12 cellular contexts compared by ENCODE assay signal in genomic region chr9:5269249-5269715, GRCh38. TPM values are rescaled to one million over a fixed set of nuclear protein-coding genes. Genes with fewer than 3 reads are reported as not detected.
DNase-seq lines count a peak whose midpoint lies in the region; ATAC-seq and TF ChIP-seq lines count a peak whose summit lies in the region.
"Had no signal": no experiment of that assay in that cellular context is flagged by ENCODE, and none has a peak within 500 bp of the region (broad histone marks: within the 10 kb centered on the region; RNA-seq: fewer than 3 reads in every experiment).

No MANE protein-coding gene starts in this region.

- H3K9me3 Mint-ChIP-seq in GM23338: no peaks in the 10 kb centered on the region
- H3K9me3 Mint-ChIP-seq in activated T-helper 1 cell treated with anti-CD3 and anti-CD28 coated beads, Interleukin-12 subunit alpha, Interleukin-12 subunit beta, Interleukin-2, Interleukin-4 antibody, amounts not matched to agents 30 ng/mL and 10 ng/mL and 1 ng/mL, durations not matched to agents 14 hours and 24 hours and 36 hours: no peaks in the 10 kb centered on the region
- H3K9me3 Mint-ChIP-seq: activated CD4-positive, alpha-beta memory T cell treated with anti-CD3 and anti-CD28 coated beads, Interleukin-2, amount 10 ng/mL, durations not matched to agents 7 days and 5 days; brain had no signal

- DNase-seq in GM23338 (ENCODE audit: low spot score) (peak; percentile 89), SK-MEL-5 (ENCODE audit: low read depth, low spot score) (peak; percentile 69), fibroblast of villous mesenchyme (ENCODE audit: low read depth) (peak; percentile 3), trophoblast cell (peak in 1 of 2 donors; percentile 20), erythroblast (lab: John Stamatoyannopoulos, UW) (no peak), NCI-H2196 (lab: John Stamatoyannopoulos, UW; ENCODE audit: unreplicated experiment) (no peak), spleen (no peak)
- DNase-seq in activated T-helper 1 cell treated with anti-CD3 and anti-CD28 coated beads, Interleukin-12 subunit alpha, Interleukin-12 subunit beta, Interleukin-2, Interleukin-4 antibody, amounts not matched to agents 30 ng/mL and 10 ng/mL and 1 ng/mL, durations not matched to agents 14 hours and 24 hours and 36 hours (ENCODE audit: low spot score): no peak
- DNase-seq: activated CD4-positive, alpha-beta memory T cell treated with anti-CD3 and anti-CD28 coated beads, Interleukin-2, amount 10 ng/mL, durations not matched to agents 7 days and 5 days had no signal

- no peak overlapping the region for H3K23ac ChIP-seq in trophoblast cell (ENCODE audit: low read length)

- H3K9me3 ChIP-seq in trophoblast cell (ENCODE audit: insufficient read depth, low read depth, low read length) (peaks cover 2% of the 10 kb centered on the region), spleen (no peaks in the 10 kb centered on the region)
- H3K9me3 ChIP-seq: vagina had no signal

- peaks cover 5% of the 10 kb centered on the region for H3K9me2 ChIP-seq in GM23338 (ENCODE audit: insufficient read depth)

- 0 out of 2 replicates have a peak overlapping the region, but pooled peaks have one; percentile 6 for H3K4me3 ChIP-seq in GM23338
- H3K4me3 ChIP-seq in fibroblast of villous mesenchyme (ENCODE audit: low read depth, low read length): no peak overlapping the region
- no peak overlapping the region for H3K4me3 ChIP-seq in trophoblast cell (ENCODE audit: low read depth, low read length)
- no peak overlapping the region for H3K4me3 ChIP-seq in spleen
- H3K4me3 ChIP-seq: vagina had no signal

- H4K20me1 ChIP-seq in GM23338 (replicated peaks; ENCODE audit: insufficient read depth): no peaks in the 10 kb centered on the region

- H3K4ac ChIP-seq in trophoblast cell (ENCODE audit: low read depth, low read length): no peak overlapping the region

- no peaks in the 10 kb centered on the region for H3K36me3 ChIP-seq in GM23338 (ENCODE audit: insufficient read depth)
- H3K36me3 ChIP-seq in trophoblast cell (ENCODE audit: control insufficient read depth in 1 of 2, insufficient read depth in 2 of 2, low read length in 2 of 2): no peaks in the 10 kb centered on the region
- no peaks in the 10 kb centered on the region for H3K36me3 ChIP-seq in spleen
- H3K36me3 ChIP-seq: vagina had no signal

- peak overlapping the region; percentile 4; the same call in 1 of the 3 replicates for H3K4me3 Mint-ChIP-seq in GM23338
- no peak overlapping the region for H3K4me3 Mint-ChIP-seq in activated T-helper 1 cell treated with anti-CD3 and anti-CD28 coated beads, Interleukin-12 subunit alpha, Interleukin-12 subunit beta, Interleukin-2, Interleukin-4 antibody, amounts not matched to agents 30 ng/mL and 10 ng/mL and 1 ng/mL, durations not matched to agents 14 hours and 24 hours and 36 hours
- H3K4me3 Mint-ChIP-seq: activated CD4-positive, alpha-beta memory T cell treated with anti-CD3 and anti-CD28 coated beads, Interleukin-2, amount 10 ng/mL, durations not matched to agents 7 days and 5 days; brain had no signal

- H3K27me3 ChIP-seq in GM23338 (ENCODE audit: insufficient read depth) (no peaks in the 10 kb centered on the region), trophoblast cell (ENCODE audit: insufficient read depth, low read length) (no peaks in the 10 kb centered on the region), spleen (replicated peaks in 1 of 7) (no peaks in the 10 kb centered on the region)
- H3K27me3 ChIP-seq: vagina had no signal

- peaks cover 18% of the 10 kb centered on the region for H3K79me1 ChIP-seq in trophoblast cell (ENCODE audit: low read length)

- H3K27ac ChIP-seq in GM23338 (ENCODE audit: low read depth) (peak overlapping the region; percentile 53; the same call in 1 of the 2 replicates), trophoblast cell (ENCODE audit: low read depth, low read length) (peak overlapping the region; percentile 83), spleen (peak overlapping the region in 1 of 8 donors; percentile 40)
- H3K27ac ChIP-seq: parathyroid adenoma, vagina had no signal

- peaks cover 5% of the 10 kb centered on the region for H3K27me3 Mint-ChIP-seq in GM23338 (ENCODE audit: insufficient read depth, low read depth, poor library complexity)
- H3K27me3 Mint-ChIP-seq in activated T-helper 1 cell treated with anti-CD3 and anti-CD28 coated beads, Interleukin-12 subunit alpha, Interleukin-12 subunit beta, Interleukin-2, Interleukin-4 antibody, amounts not matched to agents 30 ng/mL and 10 ng/mL and 1 ng/mL, durations not matched to agents 14 hours and 24 hours and 36 hours (ENCODE audit: insufficient read depth): no peaks in the 10 kb centered on the region
- H3K27me3 Mint-ChIP-seq: activated CD4-positive, alpha-beta memory T cell treated with anti-CD3 and anti-CD28 coated beads, Interleukin-2, amount 10 ng/mL, durations not matched to agents 7 days and 5 days had no signal

- H2AFZ ChIP-seq in GM23338 (no peak overlapping the region), trophoblast cell (ENCODE audit: insufficient read depth, low read length, poor library complexity) (no peak overlapping the region)
- H2AFZ ChIP-seq: parathyroid adenoma had no signal

- no peak overlapping the region for H2AK5ac ChIP-seq in trophoblast cell (ENCODE audit: low read length)

- H3K14ac ChIP-seq in trophoblast cell (ENCODE audit: low read length): no peak overlapping the region

- no peak overlapping the region for H4K12ac ChIP-seq in trophoblast cell (ENCODE audit: low read depth, low read length)

- H3K4me1 ChIP-seq in GM23338 (ENCODE audit: insufficient read depth) (peaks cover 21% of the 10 kb centered on the region), trophoblast cell (ENCODE audit: control insufficient read depth in 1 of 2, insufficient read depth in 2 of 2, low read length in 2 of 2) (peaks cover 6 to 7% of the 10 kb centered on the region in 2 experiments), spleen (peaks cover 0 to 9% (median 0%) of the 10 kb centered on the region in 6 donors)
- H3K4me1 ChIP-seq: parathyroid adenoma, vagina had no signal

- H3K36me3 Mint-ChIP-seq in GM23338 (ENCODE audit: low read depth): no peaks in the 10 kb centered on the region
- no peaks in the 10 kb centered on the region for H3K36me3 Mint-ChIP-seq in activated T-helper 1 cell treated with anti-CD3 and anti-CD28 coated beads, Interleukin-12 subunit alpha, Interleukin-12 subunit beta, Interleukin-2, Interleukin-4 antibody, amounts not matched to agents 30 ng/mL and 10 ng/mL and 1 ng/mL, durations not matched to agents 14 hours and 24 hours and 36 hours (ENCODE audit: low read depth)
- H3K36me3 Mint-ChIP-seq: brain had no signal

- H2BK5ac ChIP-seq in trophoblast cell (ENCODE audit: low read depth, low read length, poor library complexity): no peak overlapping the region

- H3K27ac Mint-ChIP-seq in GM23338: peak overlapping the region; percentile 76
- H3K27ac Mint-ChIP-seq in activated T-helper 1 cell treated with anti-CD3 and anti-CD28 coated beads, Interleukin-12 subunit alpha, Interleukin-12 subunit beta, Interleukin-2, Interleukin-4 antibody, amounts not matched to agents 30 ng/mL and 10 ng/mL and 1 ng/mL, durations not matched to agents 14 hours and 24 hours and 36 hours: no peak overlapping the region
- H3K27ac Mint-ChIP-seq: activated CD4-positive, alpha-beta memory T cell treated with anti-CD3 and anti-CD28 coated beads, Interleukin-2, amount 10 ng/mL, durations not matched to agents 7 days and 5 days; brain had no signal

- peak; percentile 91 for ATAC-seq in GM23338

- no peak overlapping the region for H4K8ac ChIP-seq in trophoblast cell (ENCODE audit: low read depth, low read length)

- no CpG with 5 or more reads among the region's 6 CpGs for WGBS in trophoblast cell (ENCODE audit: extremely low coverage, insufficient coverage, insufficient read length)
- WGBS in spleen, 5 donors: 51 to 65% (median 62%) methylated on average over 6 of the region's 6 CpGs

- TF ChIP-seq CTCF in GM23338 (conservative IDR thresholded peaks at IDR 0.05; ENCODE audit: low read depth in 2 of 2): no peak
- no peak for TF ChIP-seq CTCF in fibroblast of villous mesenchyme (IDR thresholded peaks at IDR 0.05; ENCODE audit: insufficient read depth, low read depth, low read length)
- TF ChIP-seq CTCF in spleen (IDR thresholded peaks at IDR 0.05 in 8 of 11, conservative IDR thresholded peaks at IDR 0.05 in 3 of 11): no peak

- intact Hi-C loops in activated T-helper 1 cell treated with anti-CD3 and anti-CD28 coated beads, Interleukin-12 subunit alpha, Interleukin-12 subunit beta, Interleukin-2, Interleukin-4 antibody, amounts not matched to agents 30 ng/mL and 10 ng/mL and 1 ng/mL, durations not matched to agents 14 hours and 24 hours and 36 hours (cut with micrococcal nuclease): no loop called here
- intact Hi-C loops in spleen (cut with DNase I; ENCODE audit: low total_unique reads): no loop called here

- no peak overlapping the region for H4K91ac ChIP-seq in trophoblast cell (ENCODE audit: low read depth, low read length)

- TF ChIP-seq POLR2A in erythroblast (IDR thresholded peaks at IDR 0.05; ENCODE audit: low read length) (no peak), spleen (IDR thresholded peaks at IDR 0.05) (no peak)

- H3K18ac ChIP-seq in trophoblast cell (ENCODE audit: low read length): no peak overlapping the region

- no peak overlapping the region for H2BK120ac ChIP-seq in trophoblast cell (ENCODE audit: insufficient read depth, low read length, poor library complexity)

- H3F3A ChIP-seq in GM23338 (replicated peaks; ENCODE audit: low read depth): no peaks in the 10 kb centered on the region

- H3K79me2 ChIP-seq in GM23338 (replicated peaks; ENCODE audit: insufficient read depth) (no peaks in the 10 kb centered on the region), trophoblast cell (ENCODE audit: control insufficient read depth, insufficient read depth, low read length, poor library complexity) (peaks cover 2% of the 10 kb centered on the region)
- H3K79me2 ChIP-seq: parathyroid adenoma had no signal

- no peak overlapping the region for H3K9ac ChIP-seq in trophoblast cell (ENCODE audit: low read length)
- H3K9ac ChIP-seq: parathyroid adenoma had no signal

- in situ Hi-C loops in SK-MEL-5 (cut with HindIII; ENCODE audit: low pct_unique_long_range_greater_than_20kb, low sequenced_read_pairs): no loop called here

- peaks cover 18% of the 10 kb centered on the region for H3K4me1 Mint-ChIP-seq in GM23338
- no peaks in the 10 kb centered on the region for H3K4me1 Mint-ChIP-seq in activated T-helper 1 cell treated with anti-CD3 and anti-CD28 coated beads, Interleukin-12 subunit alpha, Interleukin-12 subunit beta, Interleukin-2, Interleukin-4 antibody, amounts not matched to agents 30 ng/mL and 10 ng/mL and 1 ng/mL, durations not matched to agents 14 hours and 24 hours and 36 hours (ENCODE audit: low read depth)
- H3K4me1 Mint-ChIP-seq: brain had no signal

- H2BK12ac ChIP-seq in trophoblast cell (ENCODE audit: low read length): no peak overlapping the region

- H3K4me2 ChIP-seq in GM23338 (peak overlapping the region; percentile 0; the same call in 1 of the 2 replicates), trophoblast cell (ENCODE audit: low read length) (peak overlapping the region; percentile 28)

RNA-seq across cellular contexts. Expression of gene RLN2, which starts 35.2 kb away (rescaled TPM):
- 4.0 and 4.7 TPM in 2 replicates for total RNA-seq in GM23338 (2014; rRNA removed; shearing (Covaris generic))
- 9.5 and 10.6 TPM in 2 replicates for polyA plus RNA-seq in GM23338 (2016; fragmentation: Nextera tagmentation; extraction: Ambion mirVana)
- total RNA-seq in SK-MEL-5 (2014; rRNA removed; shearing (Covaris generic)): not detected in 2 replicates
- not detected in 2 replicates for polyA plus RNA-seq in SK-MEL-5 (2015; cell fraction: cytosol; rRNA removed)
- polyA plus RNA-seq in SK-MEL-5 (2015; cell fraction: nucleus; rRNA removed): not detected in 2 replicates
- total RNA-seq in fibroblast of villous mesenchyme: 0.43 TPM in 1 of 2 replicates, not detected in the other
- 2.0 and 3.1 TPM in 2 replicates for polyA plus RNA-seq in trophoblast cell (2013)
- total RNA-seq in activated T-helper 1 cell treated with anti-CD3 and anti-CD28 coated beads, Interleukin-12 subunit alpha, Interleukin-12 subunit beta, Interleukin-2, Interleukin-4 antibody, amounts not matched to agents 30 ng/mL and 10 ng/mL and 1 ng/mL, durations not matched to agents 14 hours and 24 hours and 36 hours: 1.1 and 1.5 TPM in 2 replicates
- total RNA-seq in spleen: 1 to 10 TPM in 1 of 7 donors, under 1 TPM in 2, not detected in 4; 0.43 to 1.4 (median 0.51) TPM
- 1 to 10 TPM in 2 of 3 donors, under 1 TPM in 1; 0.65 to 2.5 (median 1.9) TPM for polyA plus RNA-seq in spleen
- total RNA-seq: vagina had no signal

RNA-seq across cellular contexts. Expression of gene INSL4, which starts 38.1 kb away (rescaled TPM):
- total RNA-seq in GM23338 (2014; rRNA removed; shearing (Covaris generic)): not detected in 2 replicates
- polyA plus RNA-seq in GM23338 (2016; fragmentation: Nextera tagmentation; extraction: Ambion mirVana) (not detected in 2 replicates), spleen (not detected)
- total RNA-seq in SK-MEL-5 (2014; rRNA removed; shearing (Covaris generic)): 0.13 and 0.40 TPM in 2 replicates
- polyA plus RNA-seq in SK-MEL-5 (2015; cell fraction: cytosol; rRNA removed): 0.06 and 0.63 TPM in 2 replicates
- polyA plus RNA-seq in SK-MEL-5 (2015; cell fraction: nucleus; rRNA removed): not detected in 2 replicates
- total RNA-seq in fibroblast of villous mesenchyme (not detected in 2 replicates), spleen (not detected)
- polyA plus RNA-seq in trophoblast cell (2013): 81.4 and 91.2 TPM in 2 replicates
- total RNA-seq in activated T-helper 1 cell treated with anti-CD3 and anti-CD28 coated beads, Interleukin-12 subunit alpha, Interleukin-12 subunit beta, Interleukin-2, Interleukin-4 antibody, amounts not matched to agents 30 ng/mL and 10 ng/mL and 1 ng/mL, durations not matched to agents 14 hours and 24 hours and 36 hours: 0.10 TPM in 1 of 2 replicates, not detected in the other
- total RNA-seq: activated CD4-positive, alpha-beta memory T cell treated with anti-CD3 and anti-CD28 coated beads, Interleukin-2, amount 10 ng/mL, durations not matched to agents 7 days and 5 days; vagina had no signal

Comparison
In these comparisons a context has a peak if more than half of its experiments do, and no peak if none do; other contexts are left out.
1. DNase-seq: peak in GM23338 (single experiment), SK-MEL-5 (single experiment) and fibroblast of villous mesenchyme (single experiment); none in erythroblast (0 of 2), activated T-helper 1 cell treated with anti-CD3 and anti-CD28 coated beads, Interleukin-12 subunit alpha, Interleukin-12 subunit beta, Interleukin-2, Interleukin-4 antibody, amounts not matched to agents 30 ng/mL and 10 ng/mL and 1 ng/mL, durations not matched to agents 14 hours and 24 hours and 36 hours (single experiment), NCI-H2196 (single experiment) and spleen (single experiment).